11 cellular contexts compared by ENCODE assay signal in the genomic region with DNA sequence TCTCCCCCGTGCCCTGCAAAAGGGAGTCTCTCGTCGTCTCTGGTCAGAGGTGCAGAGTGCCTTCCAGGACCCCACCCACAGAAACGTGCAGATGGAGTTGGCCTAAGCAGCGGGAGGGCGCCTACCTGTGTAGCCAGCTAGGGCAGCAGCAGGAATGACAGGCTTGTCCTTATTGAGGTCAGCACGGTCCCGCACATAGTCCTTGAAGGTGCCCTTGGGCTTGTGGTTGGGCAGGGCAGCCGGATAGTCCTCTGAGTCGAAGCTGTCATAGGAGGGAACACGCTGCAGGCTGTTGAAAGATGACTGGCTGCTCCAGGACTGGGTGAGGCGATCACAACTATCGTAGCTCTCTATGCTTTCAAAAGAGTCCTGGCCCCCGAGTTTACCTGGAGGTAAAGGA.
DNase-seq lines count a peak whose midpoint lies in the region; ATAC-seq and TF ChIP-seq lines count a peak whose summit lies in the region.
"Had no signal": no experiment of that assay in that cellular context is flagged by ENCODE, and none has a peak within 500 bp of the region (broad histone marks: within the 10 kb centered on the region; RNA-seq: fewer than 3 reads in every experiment).

No MANE protein-coding gene starts in this region.

- 74% methylated on average over 12 of the region's 14 CpGs for WGBS in suprapubic skin

- no peaks in the 10 kb centered on the region for H3K27me3 ChIP-seq in suprapubic skin

- peaks cover 20% of the 10 kb centered on the region for H3K36me3 ChIP-seq in suprapubic skin

- POLR2A ChIA-PET in activated naive CD8-positive, alpha-beta T cell treated with anti-CD3 and anti-CD28 coated beads, Interleukin-2, amount 10 ng/mL, durations not matched to agents 7 days and 5 days (lab: Charles Lee), result interaction anchor here (0.9 to 17.8 kb wide), 10 partner anchors 9 to 190 kb away, joined by 3 to 716 read pairs (median 4); no protein-coding TSS in a partner anchor

- H3K27me3 Mint-ChIP-seq in activated naive CD8-positive, alpha-beta T cell treated with anti-CD3 and anti-CD28 coated beads, Interleukin-2, amount 10 ng/mL, durations not matched to agents 7 days and 5 days, result no peaks in the 10 kb centered on the region
- H3K27me3 Mint-ChIP-seq in memory B cell, result no peaks in the 10 kb centered on the region

- no peaks in the 10 kb centered on the region for H3K9me3 ChIP-seq in suprapubic skin
- H3K9me3 ChIP-seq: A549 had no signal

- peaks cover 90% of the 10 kb centered on the region for H3K36me3 Mint-ChIP-seq in activated naive CD8-positive, alpha-beta T cell treated with anti-CD3 and anti-CD28 coated beads, Interleukin-2, amount 10 ng/mL, durations not matched to agents 7 days and 5 days
- peaks cover 68% of the 10 kb centered on the region for H3K36me3 Mint-ChIP-seq in memory B cell

- H3K27ac Mint-ChIP-seq in activated naive CD8-positive, alpha-beta T cell treated with anti-CD3 and anti-CD28 coated beads, Interleukin-2, amount 10 ng/mL, durations not matched to agents 7 days and 5 days, result peak overlapping the region; percentile 97
- peak overlapping the region; percentile 94 for H3K27ac Mint-ChIP-seq in memory B cell

- no peak for TF ChIP-seq EP300 in suprapubic skin (IDR thresholded peaks at IDR 0.05)

- no peak for ATAC-seq in activated naive CD8-positive, alpha-beta T cell treated with anti-CD3 and anti-CD28 coated beads, Interleukin-2, amount 10 ng/mL, durations not matched to agents 7 days and 5 days (ENCODE audit: low read depth)
- ATAC-seq in memory B cell (ENCODE audit: low read depth), result no peak
- ATAC-seq in HG03439 (IDR thresholded peaks at IDR 0.05; ENCODE audit: unreplicated experiment), result no peak
- no peak for ATAC-seq in HG03196 (IDR thresholded peaks at IDR 0.05; ENCODE audit: unreplicated experiment)
- ATAC-seq: A549 had no signal

- TF ChIP-seq CTCF in suprapubic skin (IDR thresholded peaks at IDR 0.05), result no peak

- no peaks in the 10 kb centered on the region for H3K9me3 Mint-ChIP-seq in activated naive CD8-positive, alpha-beta T cell treated with anti-CD3 and anti-CD28 coated beads, Interleukin-2, amount 10 ng/mL, durations not matched to agents 7 days and 5 days
- no peaks in the 10 kb centered on the region for H3K9me3 Mint-ChIP-seq in memory B cell

- H3K4me1 Mint-ChIP-seq in activated naive CD8-positive, alpha-beta T cell treated with anti-CD3 and anti-CD28 coated beads, Interleukin-2, amount 10 ng/mL, durations not matched to agents 7 days and 5 days, result peaks cover 90% of the 10 kb centered on the region
- peaks cover 75% of the 10 kb centered on the region for H3K4me1 Mint-ChIP-seq in memory B cell

- H3K4me3 ChIP-seq in suprapubic skin, result no peak overlapping the region
- H3K4me3 ChIP-seq: A549 had no signal

- TF ChIP-seq POLR2A in suprapubic skin (IDR thresholded peaks at IDR 0.05), result no peak

- H3K27ac ChIP-seq in suprapubic skin, result peak overlapping the region; percentile 53
- H3K27ac ChIP-seq: A549 had no signal

- peaks cover 82% of the 10 kb centered on the region for H3K4me1 ChIP-seq in suprapubic skin
- H3K4me1 ChIP-seq: A549 had no signal

- H3K4me3 Mint-ChIP-seq in activated naive CD8-positive, alpha-beta T cell treated with anti-CD3 and anti-CD28 coated beads, Interleukin-2, amount 10 ng/mL, durations not matched to agents 7 days and 5 days, result peak overlapping the region; percentile 86
- H3K4me3 Mint-ChIP-seq in memory B cell, result no peak overlapping the region

- DNase-seq in activated CD4-positive, alpha-beta T cell treated with anti-CD3 and anti-CD28 coated beads for 48 hours, result peak; percentile 40
- DNase-seq in activated CD4-positive, alpha-beta T cell treated with anti-CD3 and anti-CD28 coated beads for 1 hour, result no peak
- no peak for DNase-seq in activated naive CD8-positive, alpha-beta T cell treated with anti-CD3 and anti-CD28 coated beads, Interleukin-2, amount 10 ng/mL, durations not matched to agents 7 days and 5 days
- DNase-seq in memory B cell (ENCODE audit: low spot score in 2 of 2), result no peak
- DNase-seq in suprapubic skin (ENCODE audit: low spot score in 2 of 2), result no peak
- no peak for DNase-seq in NCI-H2107 treated with DMSO at 0.1 percent for 48 hours (lab: John Stamatoyannopoulos, UW; ENCODE audit: unreplicated experiment)
- DNase-seq: erythroblast, GF-D8 had no signal
